Comparison of ENCODE assay signal across 10 cellular contexts in genomic region chr6:26577720-26578072, GRCh38. TPM values are rescaled to one million over a fixed set of nuclear protein-coding genes. Genes with fewer than 3 reads are reported as not detected.
DNase-seq lines count a peak whose midpoint lies in the region; ATAC-seq and TF ChIP-seq lines count a peak whose summit lies in the region.
"Had no signal": no experiment of that assay in that cellular context is flagged by ENCODE, and none has a peak within 500 bp of the region (broad histone marks: within the 10 kb centered on the region; RNA-seq: fewer than 3 reads in every experiment).

No MANE protein-coding gene starts in this region.

- no peak for TF ChIP-seq POLR2A in NB4 (IDR thresholded peaks at IDR 0.05; ENCODE audit: extremely low read depth, insufficient read length)

- H3K9me3 ChIP-seq in CD4-positive, CD25-positive, alpha-beta regulatory T cell (ENCODE audit: control insufficient read depth in 2 of 2, low read length in 2 of 2) = peaks cover 4 to 6% of the 10 kb centered on the region in 2 experiments

- no peak overlapping the region for H3K27ac ChIP-seq in CD4-positive, CD25-positive, alpha-beta regulatory T cell (ENCODE audit: insufficient read depth, low read length, poor library complexity, severe bottlenecking)
- H3K27ac ChIP-seq: VCaP had no signal

- peaks cover 14 to 27% (median 18%) of the 10 kb centered on the region in 4 donors for H3K4me1 Mint-ChIP-seq in CD4-positive, CD25-positive, alpha-beta regulatory T cell
- peaks cover 18% of the 10 kb centered on the region for H3K4me1 Mint-ChIP-seq in dendritic cell treated with granulocyte-macrophage colony-stimulating factor and Interleukin-4, amounts not matched to agents 40 ng/mL and 50 ng/mL, for 4 days (ENCODE audit: low read depth)
- peaks cover 16 to 17% of the 10 kb centered on the region in 2 donors for H3K4me1 Mint-ChIP-seq in natural killer cell

- no peak for TF ChIP-seq CTCF in NB4 (IDR thresholded peaks at IDR 0.05; ENCODE audit: low read depth, low read length)
- no peak for TF ChIP-seq CTCF in natural killer cell (IDR thresholded peaks at IDR 0.05)

- ATAC-seq in CD4-positive, CD25-positive, alpha-beta regulatory T cell (ENCODE audit: low read depth in 2 of 2) = no peak
- ATAC-seq in natural killer cell = no peak
- ATAC-seq in HG03354 (IDR thresholded peaks at IDR 0.05; ENCODE audit: poor library complexity, severe bottlenecking, unreplicated experiment) = no peak

- DNase-seq in CD4-positive, CD25-positive, alpha-beta regulatory T cell = no peak
- DNase-seq in NB4 (ENCODE audit: low read depth) (no peak), natural killer cell (no peak), ecto neural progenitor cell (ENCODE audit: low spot score) (no peak), NOMO-1 treated with dmso at 0.1 percent for 144 hours (lab: John Stamatoyannopoulos, UW; ENCODE audit: unreplicated experiment) (no peak), kidney tubule cell (ENCODE audit: low spot score) (no peak)
- DNase-seq: NCI-H1048 had no signal

- H3K4me3 ChIP-seq in CD4-positive, CD25-positive, alpha-beta regulatory T cell (ENCODE audit: low read depth, low read length) = peak overlapping the region; percentile 66
- H3K4me3 ChIP-seq in NB4 (ENCODE audit: low read depth, low read length) = peak overlapping the region; percentile 50

- H3K27me3 Mint-ChIP-seq in CD4-positive, CD25-positive, alpha-beta regulatory T cell = peaks cover 73% of the 10 kb centered on the region
- peaks cover 6% of the 10 kb centered on the region for H3K27me3 Mint-ChIP-seq in dendritic cell treated with granulocyte-macrophage colony-stimulating factor and Interleukin-4, amounts not matched to agents 40 ng/mL and 50 ng/mL, for 4 days
- peaks cover 34 to 52% of the 10 kb centered on the region in 2 donors for H3K27me3 Mint-ChIP-seq in natural killer cell (ENCODE audit: low read depth in 2 of 2)

- H3K4me3 Mint-ChIP-seq in CD4-positive, CD25-positive, alpha-beta regulatory T cell = peak overlapping the region in 2 of 4 donors; percentile 79 to 85
- H3K4me3 Mint-ChIP-seq in dendritic cell treated with granulocyte-macrophage colony-stimulating factor and Interleukin-4, amounts not matched to agents 40 ng/mL and 50 ng/mL, for 4 days = peak overlapping the region; percentile 77
- peak overlapping the region; percentile 88 for H3K4me3 Mint-ChIP-seq in natural killer cell

- peaks cover 11% of the 10 kb centered on the region for H3K4me1 ChIP-seq in CD4-positive, CD25-positive, alpha-beta regulatory T cell (ENCODE audit: control insufficient read depth, insufficient read depth, low read length, poor library complexity, severe bottlenecking)

- H3K36me3 Mint-ChIP-seq in CD4-positive, CD25-positive, alpha-beta regulatory T cell = no peaks in the 10 kb centered on the region
- H3K36me3 Mint-ChIP-seq in dendritic cell treated with granulocyte-macrophage colony-stimulating factor and Interleukin-4, amounts not matched to agents 40 ng/mL and 50 ng/mL, for 4 days (ENCODE audit: low read depth) = peaks cover 7% of the 10 kb centered on the region
- H3K36me3 Mint-ChIP-seq in natural killer cell = peaks cover 11% of the 10 kb centered on the region

- peaks cover 0 to 17% (median 6%) of the 10 kb centered on the region in 7 donors for H3K9me3 Mint-ChIP-seq in CD4-positive, CD25-positive, alpha-beta regulatory T cell
- peaks cover 13% of the 10 kb centered on the region for H3K9me3 Mint-ChIP-seq in dendritic cell treated with granulocyte-macrophage colony-stimulating factor and Interleukin-4, amounts not matched to agents 40 ng/mL and 50 ng/mL, for 4 days
- peaks cover 0 to 3% of the 10 kb centered on the region in 2 donors for H3K9me3 Mint-ChIP-seq in natural killer cell

- H3K27ac Mint-ChIP-seq in CD4-positive, CD25-positive, alpha-beta regulatory T cell = peak overlapping the region in 1 of 3 donors; percentile 52
- peak overlapping the region; percentile 96 for H3K27ac Mint-ChIP-seq in dendritic cell treated with granulocyte-macrophage colony-stimulating factor and Interleukin-4, amounts not matched to agents 40 ng/mL and 50 ng/mL, for 4 days
- peak overlapping the region in 1 of 2 donors; percentile 87 for H3K27ac Mint-ChIP-seq in natural killer cell

- intact Hi-C loops in dendritic cell treated with granulocyte-macrophage colony-stimulating factor and Interleukin-4, amounts not matched to agents 40 ng/mL and 50 ng/mL, for 4 days (cut with micrococcal nuclease) = loop anchor here (1.0 kb wide), 1 partner anchor 19 kb away; the partner anchor contains the start of gene ABT1
- intact Hi-C loops in natural killer cell (cut with micrococcal nuclease) = loop anchor here (10.0 kb wide), 1 partner anchor 1317 kb away; a partner anchor contains a TSS

- H3K27me3 ChIP-seq in CD4-positive, CD25-positive, alpha-beta regulatory T cell (ENCODE audit: control insufficient read depth, insufficient read depth, low read length) = peaks cover 12% of the 10 kb centered on the region

- H3K36me3 ChIP-seq in CD4-positive, CD25-positive, alpha-beta regulatory T cell (ENCODE audit: control insufficient read depth, insufficient read depth, low read length) = no peaks in the 10 kb centered on the region

RNA-seq across cellular contexts. Expression of gene ABT1, which starts 19.1 kb away (rescaled TPM):
- total RNA-seq in CD4-positive, CD25-positive, alpha-beta regulatory T cell = 29.4 TPM
- polyA plus RNA-seq in CD4-positive, CD25-positive, alpha-beta regulatory T cell = 10 to 100 TPM; 53.7 to 64.0 (median 57.9) TPM
- 10 to 100 TPM; 23.9 to 30.7 (median 29.9) TPM for total RNA-seq in natural killer cell

RNA-seq across cellular contexts. Expression of gene HMGN4, which starts 39.5 kb away (rescaled TPM):
- total RNA-seq in CD4-positive, CD25-positive, alpha-beta regulatory T cell = 59.5 TPM
- 100 to 1,000 TPM; 177 to 214 (median 197) TPM for polyA plus RNA-seq in CD4-positive, CD25-positive, alpha-beta regulatory T cell
- total RNA-seq in natural killer cell = 10 to 100 TPM; 55.7 to 80.6 (median 70.3) TPM
